ENCODE assay signal across 10 cellular contexts in genomic region chr2:9638532-9638931, GRCh38. TPM values are rescaled to one million over a fixed set of nuclear protein-coding genes. Genes with fewer than 3 reads are reported as not detected.
DNase-seq lines count a peak whose midpoint lies in the region; ATAC-seq and TF ChIP-seq lines count a peak whose summit lies in the region.
"Had no signal": no experiment of that assay in that cellular context is flagged by ENCODE, and none has a peak within 500 bp of the region (broad histone marks: within the 10 kb centered on the region; RNA-seq: fewer than 3 reads in every experiment).

No MANE protein-coding gene starts in this region.

- H3K4me1 ChIP-seq in heart right ventricle: peaks cover 3 to 29% (median 23%) of the 10 kb centered on the region in 9 donors

- H3K27ac ChIP-seq in VCaP (peak overlapping the region; percentile 46), heart right ventricle (peak overlapping the region in 8 of 10 donors; percentile 2 to 61 (median 49))

- peak overlapping the region in 1 of 10 donors; percentile 7 for H3K4me3 ChIP-seq in heart right ventricle

- no peaks in the 10 kb centered on the region for H3K9me3 Mint-ChIP-seq in activated CD4-positive, alpha-beta memory T cell treated with anti-CD3 and anti-CD28 coated beads, Interleukin-2, amount 10 ng/mL, durations not matched to agents 7 days and 5 days
- H3K9me3 Mint-ChIP-seq: endodermal cell had no signal

- H3K36me3 ChIP-seq in heart right ventricle: no peaks in the 10 kb centered on the region

- DNase-seq in ELR (ENCODE audit: low read depth) (peak; percentile 96), heart right ventricle (peak; percentile 81 to 82), sciatic nerve (ENCODE audit: low spot score) (peak; percentile 88), SIG-M5 (lab: John Stamatoyannopoulos, UW) (no peak), NCI-H774 (lab: John Stamatoyannopoulos, UW) (no peak)
- no peak for DNase-seq in activated CD4-positive, alpha-beta memory T cell treated with anti-CD3 and anti-CD28 coated beads, Interleukin-2, amount 10 ng/mL, durations not matched to agents 7 days and 5 days
- DNase-seq: endodermal cell, NCI-H526 treated with DMSO at 0.1 percent for 48 hours had no signal

- TF ChIP-seq CTCF in VCaP (conservative IDR thresholded peaks at IDR 0.05): no peak
- TF ChIP-seq CTCF in heart right ventricle (IDR thresholded peaks at IDR 0.05): no peak

- H3K4me1 Mint-ChIP-seq in activated CD4-positive, alpha-beta memory T cell treated with anti-CD3 and anti-CD28 coated beads, Interleukin-2, amount 10 ng/mL, durations not matched to agents 7 days and 5 days: peaks cover 40% of the 10 kb centered on the region

- ATAC-seq in heart right ventricle (peak; percentile 85 to 96 (median 94)), sciatic nerve (peak; percentile 98), GM21515 (IDR thresholded peaks at IDR 0.05; ENCODE audit: unreplicated experiment) (no peak)

- no peaks in the 10 kb centered on the region for H3K27me3 ChIP-seq in heart right ventricle

- POLR2A ChIA-PET in activated CD4-positive, alpha-beta memory T cell treated with anti-CD3 and anti-CD28 coated beads, Interleukin-2, amount 10 ng/mL, durations not matched to agents 7 days and 5 days (lab: Charles Lee): interaction anchor here (0.8 to 6.5 kb wide), 6 partner anchors 8 to 73 kb away, joined by 4 to 45 read pairs (median 5); partner anchors contain the start of gene YWHAQ

- H3K4me3 Mint-ChIP-seq in activated CD4-positive, alpha-beta memory T cell treated with anti-CD3 and anti-CD28 coated beads, Interleukin-2, amount 10 ng/mL, durations not matched to agents 7 days and 5 days: no peak overlapping the region
- H3K4me3 Mint-ChIP-seq: endodermal cell had no signal

- H3K9me3 ChIP-seq in heart right ventricle: no peaks in the 10 kb centered on the region

- peaks cover 3% of the 10 kb centered on the region for H3K27me3 Mint-ChIP-seq in activated CD4-positive, alpha-beta memory T cell treated with anti-CD3 and anti-CD28 coated beads, Interleukin-2, amount 10 ng/mL, durations not matched to agents 7 days and 5 days

- intact Hi-C loops in heart right ventricle (cut with DNase I): loop anchor here in 3 of 10 donors (5.0 to 10.0 kb wide), 3 partner anchors 84 to 134 kb away; partner anchors contain the start of gene ADAM17 (in 1 of the 3)
- intact Hi-C loops in sciatic nerve (cut with DNase I): no loop called here

- no peak overlapping the region for H3K27ac Mint-ChIP-seq in activated CD4-positive, alpha-beta memory T cell treated with anti-CD3 and anti-CD28 coated beads, Interleukin-2, amount 10 ng/mL, durations not matched to agents 7 days and 5 days
- H3K27ac Mint-ChIP-seq: endodermal cell had no signal

- no peaks in the 10 kb centered on the region for H3K36me3 Mint-ChIP-seq in activated CD4-positive, alpha-beta memory T cell treated with anti-CD3 and anti-CD28 coated beads, Interleukin-2, amount 10 ng/mL, durations not matched to agents 7 days and 5 days (ENCODE audit: low read depth)

- CTCF ChIA-PET in activated CD4-positive, alpha-beta memory T cell treated with anti-CD3 and anti-CD28 coated beads, Interleukin-2, amount 10 ng/mL, durations not matched to agents 7 days and 5 days (lab: Charles Lee): interaction anchor here (1.1 to 1.4 kb wide), 2 partner anchors 19 to 131 kb away, joined by 3 to 4 read pairs; no protein-coding TSS in a partner anchor

- WGBS in heart right ventricle, 2 donors: 28 to 30% methylated on average over 4 of the region's 4 CpGs

RNA-seq across cellular contexts. Expression of gene YWHAQ, which starts 7.7 kb away (rescaled TPM):
- total RNA-seq in heart right ventricle (100 to 1,000 TPM; 134 to 303 (median 207) TPM), sciatic nerve (209 TPM)
- 100 to 1,000 TPM in 1 of 2 donors, 10 to 100 TPM in 1; 62.0 to 159 TPM for polyA plus RNA-seq in heart right ventricle
- 100 to 1,000 TPM; 335 to 351 TPM for total RNA-seq in activated CD4-positive, alpha-beta memory T cell treated with anti-CD3 and anti-CD28 coated beads, Interleukin-2, amount 10 ng/mL, durations not matched to agents 7 days and 5 days

Comparison
In these comparisons a context has a peak if more than half of its experiments do, and no peak if none do; other contexts are left out.
1. DNase-seq: peak in ELR (single experiment), heart right ventricle (2 of 2) and sciatic nerve (single experiment); none in activated CD4-positive, alpha-beta memory T cell treated with anti-CD3 and anti-CD28 coated beads, Interleukin-2, amount 10 ng/mL, durations not matched to agents 7 days and 5 days (single experiment), SIG-M5 (single experiment) and NCI-H774 (single experiment).